Comparison of ENCODE assay signal across 1 cellular context in genomic region chr6:41779793-41780622, GRCh38.
A peak's percentile ranks its signal among the peaks of the same experiment; 100 is the strongest.
TF ChIP-seq lines count a peak whose summit lies in the region.

A gene with protein sequence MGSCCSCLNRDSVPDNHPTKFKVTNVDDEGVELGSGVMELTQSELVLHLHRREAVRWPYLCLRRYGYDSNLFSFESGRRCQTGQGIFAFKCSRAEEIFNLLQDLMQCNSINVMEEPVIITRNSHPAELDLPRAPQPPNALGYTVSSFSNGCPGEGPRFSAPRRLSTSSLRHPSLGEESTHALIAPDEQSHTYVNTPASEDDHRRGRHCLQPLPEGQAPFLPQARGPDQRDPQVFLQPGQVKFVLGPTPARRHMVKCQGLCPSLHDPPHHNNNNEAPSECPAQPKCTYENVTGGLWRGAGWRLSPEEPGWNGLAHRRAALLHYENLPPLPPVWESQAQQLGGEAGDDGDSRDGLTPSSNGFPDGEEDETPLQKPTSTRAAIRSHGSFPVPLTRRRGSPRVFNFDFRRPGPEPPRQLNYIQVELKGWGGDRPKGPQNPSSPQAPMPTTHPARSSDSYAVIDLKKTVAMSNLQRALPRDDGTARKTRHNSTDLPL (minus strand): TSS chr6:41779900. CDS start chr6:41776987, 2,913 bp downstream.

TF ChIP-seq in GM12878, 131 proteins besides CTCF, POLR2A, EP300 and RAD21 (continued from another document):
- TF ChIP-seq NKRF (conservative IDR thresholded peaks at IDR 0.05) (peak; percentile 41; the same call in 1 of the 2 replicates), SPI1 (IDR thresholded peaks at IDR 0.05; ENCODE audit: borderline replicate concordance, insufficient read depth, low read depth, low read length) (no peak), EZH2 (IDR thresholded peaks at IDR 0.05; ENCODE audit: borderline replicate concordance, control insufficient read depth, low read depth, low read length) (no peak), STAT1 (conservative IDR thresholded peaks at IDR 0.05) (no peak)
- TF ChIP-seq, protein P1, sequence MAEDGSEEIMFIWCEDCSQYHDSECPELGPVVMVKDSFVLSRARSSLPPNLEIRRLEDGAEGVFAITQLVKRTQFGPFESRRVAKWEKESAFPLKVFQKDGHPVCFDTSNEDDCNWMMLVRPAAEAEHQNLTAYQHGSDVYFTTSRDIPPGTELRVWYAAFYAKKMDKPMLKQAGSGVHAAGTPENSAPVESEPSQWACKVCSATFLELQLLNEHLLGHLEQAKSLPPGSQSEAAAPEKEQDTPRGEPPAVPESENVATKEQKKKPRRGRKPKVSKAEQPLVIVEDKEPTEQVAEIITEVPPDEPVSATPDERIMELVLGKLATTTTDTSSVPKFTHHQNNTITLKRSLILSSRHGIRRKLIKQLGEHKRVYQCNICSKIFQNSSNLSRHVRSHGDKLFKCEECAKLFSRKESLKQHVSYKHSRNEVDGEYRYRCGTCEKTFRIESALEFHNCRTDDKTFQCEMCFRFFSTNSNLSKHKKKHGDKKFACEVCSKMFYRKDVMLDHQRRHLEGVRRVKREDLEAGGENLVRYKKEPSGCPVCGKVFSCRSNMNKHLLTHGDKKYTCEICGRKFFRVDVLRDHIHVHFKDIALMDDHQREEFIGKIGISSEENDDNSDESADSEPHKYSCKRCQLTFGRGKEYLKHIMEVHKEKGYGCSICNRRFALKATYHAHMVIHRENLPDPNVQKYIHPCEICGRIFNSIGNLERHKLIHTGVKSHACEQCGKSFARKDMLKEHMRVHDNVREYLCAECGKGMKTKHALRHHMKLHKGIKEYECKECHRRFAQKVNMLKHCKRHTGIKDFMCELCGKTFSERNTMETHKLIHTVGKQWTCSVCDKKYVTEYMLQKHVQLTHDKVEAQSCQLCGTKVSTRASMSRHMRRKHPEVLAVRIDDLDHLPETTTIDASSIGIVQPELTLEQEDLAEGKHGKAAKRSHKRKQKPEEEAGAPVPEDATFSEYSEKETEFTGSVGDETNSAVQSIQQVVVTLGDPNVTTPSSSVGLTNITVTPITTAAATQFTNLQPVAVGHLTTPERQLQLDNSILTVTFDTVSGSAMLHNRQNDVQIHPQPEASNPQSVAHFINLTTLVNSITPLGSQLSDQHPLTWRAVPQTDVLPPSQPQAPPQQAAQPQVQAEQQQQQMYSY (CRISPR knock-in tag; IDR thresholded peaks at IDR 0.05), result no peak
- TF ChIP-seq, protein P2, sequence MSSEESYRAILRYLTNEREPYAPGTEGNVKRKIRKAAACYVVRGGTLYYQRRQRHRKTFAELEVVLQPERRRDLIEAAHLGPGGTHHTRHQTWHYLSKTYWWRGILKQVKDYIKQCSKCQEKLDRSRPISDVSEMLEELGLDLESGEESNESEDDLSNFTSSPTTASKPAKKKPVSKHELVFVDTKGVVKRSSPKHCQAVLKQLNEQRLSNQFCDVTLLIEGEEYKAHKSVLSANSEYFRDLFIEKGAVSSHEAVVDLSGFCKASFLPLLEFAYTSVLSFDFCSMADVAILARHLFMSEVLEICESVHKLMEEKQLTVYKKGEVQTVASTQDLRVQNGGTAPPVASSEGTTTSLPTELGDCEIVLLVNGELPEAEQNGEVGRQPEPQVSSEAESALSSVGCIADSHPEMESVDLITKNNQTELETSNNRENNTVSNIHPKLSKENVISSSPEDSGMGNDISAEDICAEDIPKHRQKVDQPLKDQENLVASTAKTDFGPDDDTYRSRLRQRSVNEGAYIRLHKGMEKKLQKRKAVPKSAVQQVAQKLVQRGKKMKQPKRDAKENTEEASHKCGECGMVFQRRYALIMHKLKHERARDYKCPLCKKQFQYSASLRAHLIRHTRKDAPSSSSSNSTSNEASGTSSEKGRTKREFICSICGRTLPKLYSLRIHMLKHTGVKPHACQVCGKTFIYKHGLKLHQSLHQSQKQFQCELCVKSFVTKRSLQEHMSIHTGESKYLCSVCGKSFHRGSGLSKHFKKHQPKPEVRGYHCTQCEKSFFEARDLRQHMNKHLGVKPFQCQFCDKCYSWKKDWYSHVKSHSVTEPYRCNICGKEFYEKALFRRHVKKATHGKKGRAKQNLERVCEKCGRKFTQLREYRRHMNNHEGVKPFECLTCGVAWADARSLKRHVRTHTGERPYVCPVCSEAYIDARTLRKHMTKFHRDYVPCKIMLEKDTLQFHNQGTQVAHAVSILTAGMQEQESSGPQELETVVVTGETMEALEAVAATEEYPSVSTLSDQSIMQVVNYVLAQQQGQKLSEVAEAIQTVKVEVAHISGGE (CRISPR knock-in tag; IDR thresholded peaks at IDR 0.05), result no peak
